9 cellular contexts compared by ENCODE assay signal in genomic region chr20:33291830-33292355, GRCh38. TPM values are rescaled to one million over a fixed set of nuclear protein-coding genes. Genes with fewer than 3 reads are reported as not detected.
DNase-seq lines count a peak whose midpoint lies in the region; ATAC-seq and TF ChIP-seq lines count a peak whose summit lies in the region.
"Had no signal": no experiment of that assay in that cellular context is flagged by ENCODE, and none has a peak within 500 bp of the region (broad histone marks: within the 10 kb centered on the region; RNA-seq: fewer than 3 reads in every experiment).

No MANE protein-coding gene starts in this region.

- H3K9me3 ChIP-seq in SK-N-SH, result no peaks in the 10 kb centered on the region
- H3K9me3 ChIP-seq in hepatocyte (ENCODE audit: low read depth), result no peaks in the 10 kb centered on the region

- H3K79me2 ChIP-seq in SK-N-SH (ENCODE audit: insufficient read depth), result no peaks in the 10 kb centered on the region
- no peaks in the 10 kb centered on the region for H3K79me2 ChIP-seq in hepatocyte

- CTCF ChIA-PET in SK-N-SH (lab: Yijun Ruan, JAX), result interaction anchor here (0.6 to 2.7 kb wide), 21 partner anchors 8 to 502 kb away, joined by 3 to 9 read pairs (median 3); no protein-coding TSS in a partner anchor

- H3K9me2 ChIP-seq in SK-N-SH (no peaks in the 10 kb centered on the region), hepatocyte (replicated peaks; ENCODE audit: insufficient read depth) (no peaks in the 10 kb centered on the region)

- no peaks in the 10 kb centered on the region for H3F3A ChIP-seq in SK-N-SH (replicated peaks; ENCODE audit: insufficient read depth)

- WGBS in SK-N-SH (ENCODE audit: low lambda C conversion rate), result 6% methylated on average over 7 of the region's 7 CpGs
- WGBS in hepatocyte (ENCODE audit: low lambda C conversion rate, missing lambda C conversion rate), result 49% methylated on average over 7 of the region's 7 CpGs

- no peak overlapping the region for H3K4me3 ChIP-seq in HFF-Myc (replicated peaks; ENCODE audit: low read depth, low read length)
- peak overlapping the region in 1 of 2 experiments; percentile 29; a peak in 1 of 4 replicates for H3K4me3 ChIP-seq in SK-N-SH (ENCODE audit: low read depth in 2 of 2, low read length in 1 of 2)
- no peak overlapping the region for H3K4me3 ChIP-seq in hepatocyte

- TF ChIP-seq CTCF in HFF-Myc (IDR thresholded peaks at IDR 0.05; ENCODE audit: low read depth, low read length, missing control alignments), result peak; percentile 99
- TF ChIP-seq CTCF in SK-N-SH (IDR thresholded peaks at IDR 0.05), result peak; percentile 89
- peak; percentile 78 for TF ChIP-seq CTCF in hepatocyte (IDR thresholded peaks at IDR 0.05; ENCODE audit: poor library complexity)

- H3K36me3 ChIP-seq in SK-N-SH (replicated peaks in 1 of 2; ENCODE audit: control insufficient read depth in 1 of 2, insufficient read depth in 2 of 2, low read length in 1 of 2), result no peaks in the 10 kb centered on the region
- no peaks in the 10 kb centered on the region for H3K36me3 ChIP-seq in hepatocyte (replicated peaks; ENCODE audit: insufficient read depth, low read depth)

- POLR2A ChIA-PET in SK-N-SH (lab: Yijun Ruan, JAX), result no interaction called here

- H3K9ac ChIP-seq in SK-N-SH, result no peak overlapping the region

- TF ChIP-seq RAD21 in SK-N-SH (IDR thresholded peaks at IDR 0.05; ENCODE audit: low read length), result peak; percentile 62

- H4K20me1 ChIP-seq in SK-N-SH (ENCODE audit: insufficient read depth), result no peaks in the 10 kb centered on the region
- no peaks in the 10 kb centered on the region for H4K20me1 ChIP-seq in hepatocyte (ENCODE audit: insufficient read depth, poor library complexity, severe bottlenecking)

- H3K27ac ChIP-seq in SK-N-SH (ENCODE audit: low read depth in 2 of 2, low read length in 1 of 2) (no peak overlapping the region), hepatocyte (no peak overlapping the region)

- H2AFZ ChIP-seq in SK-N-SH (ENCODE audit: low read depth), result no peak overlapping the region
- H2AFZ ChIP-seq in hepatocyte, result no peak overlapping the region

- H3K4me1 ChIP-seq in SK-N-SH (ENCODE audit: control insufficient read depth in 1 of 2, insufficient read depth in 2 of 2, low read depth in 1 of 2, low read length in 1 of 2) (no peaks in the 10 kb centered on the region), hepatocyte (ENCODE audit: insufficient read depth) (no peaks in the 10 kb centered on the region)

- peaks cover 23% of the 10 kb centered on the region; the same call in 1 of the 2 replicates for H3K27me3 ChIP-seq in SK-N-SH (ENCODE audit: insufficient read depth)
- peaks cover 30% of the 10 kb centered on the region for H3K27me3 ChIP-seq in hepatocyte

- no peak overlapping the region for H3K4me2 ChIP-seq in SK-N-SH
- H3K4me2 ChIP-seq in hepatocyte, result no peak overlapping the region

- DNase-seq in CD1c-positive myeloid dendritic cell (ENCODE audit: extremely low spot score) (peak; percentile 68), HFF-Myc (ENCODE audit: extremely low read depth, low read depth) (no peak), SK-N-SH (peak; percentile 71), hepatocyte (ENCODE audit: low spot score) (peak; percentile 58), SK-N-DZ (ENCODE audit: low spot score) (no peak)
- DNase-seq in activated naive CD4-positive, alpha-beta T cell treated with anti-CD3 and anti-CD28 coated beads, Interleukin-2, amount 50 U/mL, for 16 hours, result peak; percentile 68
- peak; percentile 76 for DNase-seq in stimulated activated CD4-positive, alpha-beta T cell treated with anti-CD3 and anti-CD28 coated beads, Interleukin-15, amount 100 ng/mL, for 24 hours

- TF ChIP-seq EP300 in SK-N-SH (IDR thresholded peaks at IDR 0.05; ENCODE audit: borderline replicate concordance in 1 of 2, low read depth in 1 of 2, low read length in 1 of 2), result no peak

- ATAC-seq in HG03045 (IDR thresholded peaks at IDR 0.05; ENCODE audit: unreplicated experiment), result no peak

TF ChIP-seq in SK-N-SH, 30 proteins besides CTCF, POLR2A, EP300 and RAD21:
- no peak for TF ChIP-seq FOSL2 (IDR thresholded peaks at IDR 0.05; ENCODE audit: borderline replicate concordance, low read depth)
- no peak for TF ChIP-seq MEF2A (IDR thresholded peaks at IDR 0.05; ENCODE audit: borderline replicate concordance, low read depth)
- TF ChIP-seq SMC3 (IDR thresholded peaks at IDR 0.05; ENCODE audit: low read depth, low read length), result 0 out of 2 replicates have a peak, but pooled peaks have one; percentile 17

RNA-seq across cellular contexts. Expression of gene BPIFB1, which starts 8.9 kb away (rescaled TPM):
- polyA plus RNA-seq in SK-N-SH (2012; rRNA removed), result not detected in 2 replicates
- not detected in 2 replicates for polyA plus RNA-seq in SK-N-SH (2012; cell fraction: cytosol; rRNA removed)
- polyA plus RNA-seq in SK-N-SH (2012; cell fraction: nucleus; rRNA removed), result not detected in 2 replicates
- total RNA-seq in hepatocyte, result 0.10 TPM in 1 of 2 replicates, not detected in the other
- 0.32 and 0.85 TPM in 2 replicates for polyA plus RNA-seq in hepatocyte
- not detected in 2 replicates for polyA plus RNA-seq in SK-N-DZ (2014; cell fraction: cytosol; rRNA removed)
- polyA plus RNA-seq in SK-N-DZ (2014; cell fraction: nucleus; rRNA removed), result not detected in 2 replicates
- total RNA-seq: urinary bladder had no signal
- polyA plus RNA-seq: urinary bladder had no signal

RNA-seq across cellular contexts. Expression of gene BPIFA1, which starts 56.1 kb away (rescaled TPM):
- polyA plus RNA-seq in SK-N-SH (2012; rRNA removed) (not detected in 2 replicates), hepatocyte (not detected in 2 replicates)
- not detected in 2 replicates for polyA plus RNA-seq in SK-N-SH (2012; cell fraction: cytosol; rRNA removed)
- polyA plus RNA-seq in SK-N-SH (2012; cell fraction: nucleus; rRNA removed), result not detected in 2 replicates
- not detected in 2 replicates for total RNA-seq in hepatocyte
- polyA plus RNA-seq in SK-N-DZ (2014; cell fraction: cytosol; rRNA removed), result not detected in 2 replicates
- polyA plus RNA-seq in SK-N-DZ (2014; cell fraction: nucleus; rRNA removed), result not detected in 2 replicates
- total RNA-seq: urinary bladder had no signal
- polyA plus RNA-seq: urinary bladder had no signal

Comparison
In these comparisons a context has a peak if more than half of its experiments do, and no peak if none do; other contexts are left out.
1. DNase-seq: peak in CD1c-positive myeloid dendritic cell (single experiment), SK-N-SH (single experiment), activated naive CD4-positive, alpha-beta T cell treated with anti-CD3 and anti-CD28 coated beads, Interleukin-2, amount 50 U/mL, for 16 hours (single experiment), hepatocyte (single experiment) and stimulated activated CD4-positive, alpha-beta T cell treated with anti-CD3 and anti-CD28 coated beads, Interleukin-15, amount 100 ng/mL, for 24 hours (single experiment); none in HFF-Myc (single experiment) and SK-N-DZ (single experiment).
2. Peak in every context shown above with its lines, with median percentiles within 50 percentile points of each other: CTCF ChIP-seq.